26 cellular contexts compared by ENCODE assay signal in the genomic region with DNA sequence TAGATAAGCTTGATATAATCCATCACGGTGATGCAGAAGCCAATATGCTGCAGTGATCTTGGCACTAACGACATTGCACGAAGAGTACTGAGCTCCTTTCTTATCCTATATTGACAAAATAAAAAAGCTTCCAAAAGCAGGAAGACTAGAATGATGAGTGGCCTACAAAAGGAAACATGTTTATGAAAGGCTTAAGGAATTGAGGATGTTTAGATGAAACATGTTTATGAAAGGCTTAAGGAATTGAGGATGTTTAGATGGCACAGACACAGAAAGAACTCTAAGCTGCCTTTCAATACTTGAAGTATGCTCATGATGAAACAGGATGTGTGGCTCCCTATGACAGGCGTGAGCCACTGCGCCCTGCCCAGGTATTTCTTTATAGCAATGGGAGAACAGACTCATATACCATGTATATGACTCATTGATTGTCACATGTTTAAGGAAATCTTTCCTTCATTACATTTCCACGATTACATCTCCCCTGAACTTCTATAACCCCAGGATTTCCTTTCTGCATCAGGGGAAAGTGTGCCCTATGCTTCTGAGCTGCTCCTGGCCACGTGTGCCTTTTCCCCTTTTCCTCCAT.
A peak's percentile ranks its signal among the peaks of the same experiment; 100 is the strongest.
DNase-seq lines count a peak whose midpoint lies in the region; FAIRE-seq and TF ChIP-seq lines count a peak whose summit lies in the region.
"Had no signal": no experiment of that assay in that cellular context is flagged by ENCODE, and none has a peak within 500 bp of the region (broad histone marks: within the 10 kb centered on the region; RNA-seq: fewer than 3 reads in every experiment).

No MANE protein-coding gene starts in this region.

- TF ChIP-seq CTCF in bronchial epithelial cell (IDR thresholded peaks at IDR 0.05; ENCODE audit: insufficient read depth, low read length, severe bottlenecking): no peak
- no peak for TF ChIP-seq CTCF in chondrocyte (IDR thresholded peaks at IDR 0.05)
- no peak for TF ChIP-seq CTCF in CD14-positive monocyte (IDR thresholded peaks at IDR 0.05)

- no peak overlapping the region for H3K9ac ChIP-seq in mesenchymal stem cell (ENCODE audit: low read length)

- no peak overlapping the region for H4K8ac ChIP-seq in mesenchymal stem cell (ENCODE audit: low read length)

- peaks cover 5% of the 10 kb centered on the region for H3K4me1 ChIP-seq in mesenchymal stem cell (ENCODE audit: control insufficient read depth, insufficient read depth, low read depth, low read length)

- DNase-seq in Daoy (ENCODE audit: low read depth): peak; percentile 3
- DNase-seq in NCI-H226: peak; percentile 57
- peak; percentile 82 for DNase-seq in bronchial epithelial cell (ENCODE audit: low read depth)
- DNase-seq in mesenchymal stem cell: peak; percentile 96
- no peak for DNase-seq in kidney glomerular epithelial cell (lab: John Stamatoyannopoulos, UW)
- no peak for DNase-seq in chondrocyte (ENCODE audit: low spot score)
- DNase-seq in CD14-positive monocyte (ENCODE audit: low spot score): no peak
- DNase-seq: activated CD4-positive, alpha-beta T cell treated with anti-CD3 and anti-CD28 coated beads, Interleukin-2, amount 50 U/mL, for 4 hours; activated effector memory CD4-positive, alpha-beta T cell treated with Interleukin-2 at 50 U/mL for 16 hours; brain microvascular endothelial cell; CD8-positive, alpha-beta T cell; cortex of kidney; DMS79 treated with DMSO at 0.1 percent for 48 hours; H7; Karpas-422; left colon; midbrain; NCI-H1092 treated with DMSO at 0.1 percent for 48 hours; NCI-H2081 treated with DMSO at 0.1 percent for 48 hours; NCI-H510A treated with DMSO at 0.1 percent for 48 hours; stimulated activated CD4-positive, alpha-beta T cell treated with anti-CD3 and anti-CD28 coated beads, Interleukin-1b, Interleukin-23, amount 100 ng/mL, for 48 hours; stimulated activated naive B cell treated with anti-CD40 and anti-IgM and Interleukin-4, amounts not matched to agents 10 μg/mL and 1 μg/mL and 100 μg/mL, for 72 hours; T-helper 1 cell had no signal

- H3K4me2 ChIP-seq in mesenchymal stem cell (ENCODE audit: low read length, poor library complexity, severe bottlenecking): no peak overlapping the region

- 0% methylated on average over 3 of the region's 7 CpGs for WGBS in mesenchymal stem cell

- H3K4me1 Mint-ChIP-seq in chondrocyte (ENCODE audit: low read depth) (no peaks in the 10 kb centered on the region), CD14-positive monocyte (no peaks in the 10 kb centered on the region)
- H3K4me1 Mint-ChIP-seq: nephron; stimulated activated naive B cell treated with anti-CD40 and anti-IgM and Interleukin-4, amounts not matched to agents 10 μg/mL and 1 μg/mL and 100 μg/mL, for 72 hours had no signal

- no peaks in the 10 kb centered on the region for H3K27me3 ChIP-seq in bronchial epithelial cell (ENCODE audit: control insufficient read depth, insufficient read depth, low read length)
- H3K27me3 ChIP-seq in mesenchymal stem cell (ENCODE audit: control insufficient read depth in 1 of 2, insufficient read depth in 1 of 2, low read length in 2 of 2): no peaks in the 10 kb centered on the region
- H3K27me3 ChIP-seq: brain microvascular endothelial cell had no signal

- H3K4ac ChIP-seq in mesenchymal stem cell (ENCODE audit: low read depth in 1 of 2, low read length in 2 of 2): peak overlapping the region in 1 of 2 experiments; percentile 6

- no peak overlapping the region for H2AFZ ChIP-seq in mesenchymal stem cell (ENCODE audit: low read depth, low read length)

- no peak overlapping the region for H2AK5ac ChIP-seq in mesenchymal stem cell (ENCODE audit: low read length, severe bottlenecking)

- H3K9me3 Mint-ChIP-seq in chondrocyte (ENCODE audit: low read depth) (peaks cover 4% of the 10 kb centered on the region), CD14-positive monocyte (peaks cover 0 to 4% (median 0%) of the 10 kb centered on the region in 7 donors)
- H3K9me3 Mint-ChIP-seq: nephron had no signal

- peak overlapping the region in 1 of 2 experiments; percentile 78 for H3K18ac ChIP-seq in mesenchymal stem cell (ENCODE audit: low read depth in 1 of 2, low read length in 2 of 2)

- no peak overlapping the region for H3K23ac ChIP-seq in mesenchymal stem cell (ENCODE audit: low read length in 2 of 2)

- H4K91ac ChIP-seq in mesenchymal stem cell (ENCODE audit: low read length): no peak overlapping the region

- no peak overlapping the region for H2BK12ac ChIP-seq in mesenchymal stem cell (ENCODE audit: low read length in 2 of 2)

- FAIRE-seq in bronchial epithelial cell (lab: Jason Lieb, UNC): peak; percentile 99
- FAIRE-seq: HTR-8/SVneo had no signal

- H3K27me3 Mint-ChIP-seq in chondrocyte (ENCODE audit: low read depth) (peaks cover under 1% of the 10 kb centered on the region), CD14-positive monocyte (ENCODE audit: low read depth in 3 of 3) (no peaks in the 10 kb centered on the region)
- H3K27me3 Mint-ChIP-seq: stimulated activated naive B cell treated with anti-CD40 and anti-IgM and Interleukin-4, amounts not matched to agents 10 μg/mL and 1 μg/mL and 100 μg/mL, for 72 hours had no signal

- H3K27ac ChIP-seq in mesenchymal stem cell (ENCODE audit: low read length, poor library complexity, severe bottlenecking): no peak overlapping the region
- H3K27ac ChIP-seq: brain microvascular endothelial cell, thoracic aorta had no signal

- no peak overlapping the region for H3K27ac Mint-ChIP-seq in chondrocyte (ENCODE audit: unreplicated experiment)
- no peak overlapping the region for H3K27ac Mint-ChIP-seq in CD14-positive monocyte
- H3K27ac Mint-ChIP-seq: CD8-positive, alpha-beta T cell; nephron; stimulated activated naive B cell treated with anti-CD40 and anti-IgM and Interleukin-4, amounts not matched to agents 10 μg/mL and 1 μg/mL and 100 μg/mL, for 72 hours had no signal

- intact Hi-C loops in CD14-positive monocyte (cut with micrococcal nuclease): no loop called here

- no peaks in the 10 kb centered on the region for H3K9me3 ChIP-seq in mesenchymal stem cell (ENCODE audit: control insufficient read depth, low read length)
- H3K9me3 ChIP-seq: thoracic aorta had no signal

- no peak overlapping the region for H2BK5ac ChIP-seq in mesenchymal stem cell (ENCODE audit: low read depth, low read length, poor library complexity, severe bottlenecking)

- H3K79me1 ChIP-seq in mesenchymal stem cell (replicated peaks; ENCODE audit: low read length, poor library complexity, severe bottlenecking): peaks cover 16% of the 10 kb centered on the region

- no peak overlapping the region for H3K14ac ChIP-seq in mesenchymal stem cell (ENCODE audit: low read length in 2 of 2)

- H3K4me3 Mint-ChIP-seq in chondrocyte (ENCODE audit: unreplicated experiment) (no peak overlapping the region), CD14-positive monocyte (no peak overlapping the region)
- H3K4me3 Mint-ChIP-seq: CD8-positive, alpha-beta T cell; nephron; stimulated activated naive B cell treated with anti-CD40 and anti-IgM and Interleukin-4, amounts not matched to agents 10 μg/mL and 1 μg/mL and 100 μg/mL, for 72 hours had no signal

- H3K4me3 ChIP-seq in bronchial epithelial cell (ENCODE audit: low read depth, low read length): no peak overlapping the region
- H3K4me3 ChIP-seq in mesenchymal stem cell (ENCODE audit: insufficient read depth in 1 of 2, low read depth in 1 of 2, low read length in 2 of 2): no peak overlapping the region
- H3K4me3 ChIP-seq: thoracic aorta had no signal

- H3K36me3 Mint-ChIP-seq in chondrocyte (ENCODE audit: low read depth): no peaks in the 10 kb centered on the region
- H3K36me3 Mint-ChIP-seq in CD14-positive monocyte: no peaks in the 10 kb centered on the region
- H3K36me3 Mint-ChIP-seq: CD8-positive, alpha-beta T cell; stimulated activated naive B cell treated with anti-CD40 and anti-IgM and Interleukin-4, amounts not matched to agents 10 μg/mL and 1 μg/mL and 100 μg/mL, for 72 hours had no signal

- no peaks in the 10 kb centered on the region for H3K36me3 ChIP-seq in bronchial epithelial cell (ENCODE audit: control insufficient read depth, insufficient read depth, low read length)
- no peaks in the 10 kb centered on the region for H3K36me3 ChIP-seq in mesenchymal stem cell (ENCODE audit: control insufficient read depth in 1 of 2, insufficient read depth in 2 of 2, low read depth in 1 of 2, low read length in 2 of 2)
- H3K36me3 ChIP-seq: brain microvascular endothelial cell, thoracic aorta had no signal

- H2BK120ac ChIP-seq in mesenchymal stem cell (ENCODE audit: low read depth, low read length): peak overlapping the region; percentile 82

- H2BK15ac ChIP-seq in mesenchymal stem cell (ENCODE audit: low read depth, poor library complexity, severe bottlenecking): no peak overlapping the region

Comparison
In these comparisons a context has a peak if more than half of its experiments do, and no peak if none do; other contexts are left out.
1. DNase-seq: peak in Daoy (single experiment), NCI-H226 (single experiment), bronchial epithelial cell (single experiment) and mesenchymal stem cell (single experiment); none in kidney glomerular epithelial cell (single experiment), chondrocyte (single experiment) and CD14-positive monocyte (single experiment).